In genomic region chr4:176795441-176795840, GRCh38 we compare ENCODE assay signal across 15 cellular contexts. TPM values are rescaled to one million over a fixed set of nuclear protein-coding genes. Genes with fewer than 3 reads are reported as not detected.
DNase-seq lines count a peak whose midpoint lies in the region; TF ChIP-seq lines count a peak whose summit lies in the region.
"Had no signal": no experiment of that assay in that cellular context is flagged by ENCODE, and none has a peak within 500 bp of the region (broad histone marks: within the 10 kb centered on the region; RNA-seq: fewer than 3 reads in every experiment).

No MANE protein-coding gene starts in this region.

- no peaks in the 10 kb centered on the region for H3K9me2 ChIP-seq in PC-9 (ENCODE audit: insufficient read depth)

- peaks cover 32% of the 10 kb centered on the region for H3K36me3 Mint-ChIP-seq in HFFc6 (ENCODE audit: low read depth)

- H3K27me3 ChIP-seq in PC-9 (ENCODE audit: insufficient read depth, low read depth): no peaks in the 10 kb centered on the region
- H3K27me3 ChIP-seq in thyroid gland: no peaks in the 10 kb centered on the region

- peaks cover 62% of the 10 kb centered on the region for H3K4me1 Mint-ChIP-seq in HFFc6 (ENCODE audit: low read depth)

- TF ChIP-seq CTCF in HFFc6 (IDR thresholded peaks at IDR 0.05): no peak
- no peak for TF ChIP-seq CTCF in PC-9 (conservative IDR thresholded peaks at IDR 0.05)
- TF ChIP-seq CTCF in thyroid gland (IDR thresholded peaks at IDR 0.05): no peak
- TF ChIP-seq CTCF in GM10248 (IDR thresholded peaks at IDR 0.05; ENCODE audit: control extremely low read depth, extremely low read depth, low read depth, missing control alignments): no peak

- no peaks in the 10 kb centered on the region for H3K79me2 ChIP-seq in PC-9 (ENCODE audit: low read depth)

- no peak for TF ChIP-seq POLR2A in thyroid gland (IDR thresholded peaks at IDR 0.05)

- H3K36me3 ChIP-seq in PC-9 (ENCODE audit: low read depth): no peaks in the 10 kb centered on the region
- H3K36me3 ChIP-seq in thyroid gland: no peaks in the 10 kb centered on the region
- H3K36me3 ChIP-seq: HAP-1 had no signal

- H3K4me3 ChIP-seq in PC-9: no peak overlapping the region
- H3K4me3 ChIP-seq in thyroid gland (replicated peaks in 1 of 3): no peak overlapping the region
- H3K4me3 ChIP-seq: GM23248, HAP-1 had no signal

- H2AFZ ChIP-seq in PC-9: no peak overlapping the region
- H2AFZ ChIP-seq: GM23248 had no signal

- H3K4me3 Mint-ChIP-seq in HFFc6: peak overlapping the region; percentile 86
- H3K4me3 Mint-ChIP-seq: CD4-positive, alpha-beta T cell had no signal

- POLR2A ChIA-PET in PC-9 (lab: Charles Lee; ENCODE audit: unreplicated experiment) (no interaction called here), GM10248 (lab: Yijun Ruan, JAX) (no interaction called here)

- H3K27ac Mint-ChIP-seq in HFFc6: peak overlapping the region; percentile 94
- H3K27ac Mint-ChIP-seq: CD4-positive, alpha-beta T cell had no signal

- H3K4me2 ChIP-seq in PC-9: peak overlapping the region; percentile 83

- peaks cover 12% of the 10 kb centered on the region for H3K27me3 Mint-ChIP-seq in HFFc6 (ENCODE audit: insufficient read depth)

- H3F3A ChIP-seq in PC-9 (ENCODE audit: insufficient read depth, low read depth): peaks cover 21% of the 10 kb centered on the region

- H3K9me3 ChIP-seq in PC-9 (ENCODE audit: insufficient read depth, low read depth) (no peaks in the 10 kb centered on the region; the same call in 1 of the 2 replicates), thyroid gland (no peaks in the 10 kb centered on the region)
- H3K9me3 ChIP-seq: Caco-2, HAP-1 had no signal

- H3K4me1 ChIP-seq in PC-9 (replicated peaks; ENCODE audit: insufficient read depth): peaks cover 33% of the 10 kb centered on the region
- peaks cover 22% of the 10 kb centered on the region in 2 donors for H3K4me1 ChIP-seq in thyroid gland
- H3K4me1 ChIP-seq: Caco-2 had no signal

- intact Hi-C loops in PC-9 (cut with micrococcal nuclease; ENCODE audit: unreplicated experiment): loop anchor here (2.0 to 10.0 kb wide), 3 partner anchors 43 to 647 kb away; partner anchors contain the start of gene AGA
- intact Hi-C loops in thyroid gland (cut with DNase I): no loop called here

- no TSS peak for BruUV-seq in PC-9 (replicated peaks; lab: Mats Ljungman, UMichigan)

- WGBS in thyroid gland, 2 donors: 36 to 57% methylated on average over 1 of the region's 1 CpG

- DNase-seq in HFFc6: no peak
- no peak for DNase-seq in PC-9
- no peak for DNase-seq in epithelial cell of prostate (ENCODE audit: low read depth, low spot score)
- peak; percentile 64 to 69 for DNase-seq in thyroid gland
- DNase-seq in amniotic stem cell (lab: John Stamatoyannopoulos, UW): no peak
- DNase-seq in AG08395 (ENCODE audit: low spot score): no peak
- no peak for DNase-seq in GM10248 (ENCODE audit: extremely low spot score)
- DNase-seq: ACHN; AML-193; Caco-2; CD4-positive, alpha-beta T cell; GM23248 had no signal

- no peaks in the 10 kb centered on the region for H4K20me1 ChIP-seq in PC-9 (ENCODE audit: insufficient read depth)

- H3K27ac ChIP-seq in PC-9: peak overlapping the region; percentile 96
- peak overlapping the region; percentile 89 for H3K27ac ChIP-seq in epithelial cell of prostate
- peak overlapping the region; percentile 85 to 99 (median 93) for H3K27ac ChIP-seq in thyroid gland
- H3K27ac ChIP-seq: C4-2B, HL-60 had no signal

- H3K9me3 Mint-ChIP-seq in HFFc6: peaks cover 12% of the 10 kb centered on the region

- CTCF ChIA-PET in PC-9 (lab: Charles Lee): no interaction called here
- CTCF ChIA-PET in GM10248 (lab: Yijun Ruan, JAX): no interaction called here

RNA-seq across cellular contexts. Expression of gene VEGFC, which starts 2.7 kb away (rescaled TPM):
- 100 to 1,000 TPM; 323 to 374 (median 351) TPM for total RNA-seq in HFFc6 (2021; fragmentation: NEBNext Ultra II Directional; extraction: Animal tissue kit (Norgen Biotek cat#: 25700))
- total RNA-seq in PC-9 (2021) (8.7 and 8.8 TPM in 2 replicates), thyroid gland (10 to 100 TPM; 34.4 to 58.7 (median 43.0) TPM)
- total RNA-seq: Caco-2; CD4-positive, alpha-beta T cell had no signal

Comparison
In these comparisons a context has a peak if more than half of its experiments do, and no peak if none do; other contexts are left out.
1. DNase-seq: peak in thyroid gland (2 of 2); none in HFFc6 (single experiment), PC-9 (0 of 2), epithelial cell of prostate (single experiment), amniotic stem cell (single experiment), AG08395 (single experiment) and GM10248 (single experiment).
2. RNA of gene VEGFC, which starts 2.7 kb away (total RNA-seq): 323 to 374 TPM in HFFc6; 34.4 to 58.7 TPM in thyroid gland and 8.7 to 8.8 TPM in PC-9; every median in the first group is over 4 times any median in the second.
3. Peak in every context shown above with its lines, with median percentiles within 50 percentile points of each other: H3K27ac ChIP-seq.